Comparison of ENCODE assay signal across 13 cellular contexts in genomic region chr13:45297456-45298205, GRCh38. TPM values are rescaled to one million over a fixed set of nuclear protein-coding genes. Genes with fewer than 3 reads are reported as not detected.
A peak's percentile ranks its signal among the peaks of the same experiment; 100 is the strongest.
DNase-seq lines count a peak whose midpoint lies in the region; ATAC-seq, FAIRE-seq and TF ChIP-seq lines count a peak whose summit lies in the region.
"Had no signal": no experiment of that assay in that cellular context is flagged by ENCODE, and none has a peak within 500 bp of the region (broad histone marks: within the 10 kb centered on the region; RNA-seq: fewer than 3 reads in every experiment).

No MANE protein-coding gene starts in this region.

- in situ Hi-C loops in GM12878 (cut with MboI) (no loop called here), gastrocnemius medialis (cut with MboI; ENCODE audit: low sequenced_read_pairs in 4 of 4) (no loop called here)

- POLR2A ChIA-PET in GM12878 (lab: Charles Lee): interaction anchor here (0.6 kb wide), 1 partner anchor 56 kb away, joined by 3 read pairs; no protein-coding TSS in a partner anchor

- FAIRE-seq in GM12878 (lab: Jason Lieb, UNC): peak; percentile 56
- FAIRE-seq: urothelium cell line had no signal

- H3K4me1 ChIP-seq in GM12878 (ENCODE audit: control insufficient read depth, insufficient read depth, low read length): no peaks in the 10 kb centered on the region; the same call in 1 of the 2 replicates
- H3K4me1 ChIP-seq in gastrocnemius medialis: peaks cover 28 to 32% of the 10 kb centered on the region in 2 donors
- H3K4me1 ChIP-seq: adrenal gland, lower lobe of right lung had no signal

- H2AFZ ChIP-seq in GM12878 (ENCODE audit: control insufficient read depth, low read depth, low read length): no peak overlapping the region

- no peak overlapping the region for H3K9ac ChIP-seq in GM12878 (ENCODE audit: control insufficient read depth, insufficient read depth, low read length)

- RAD21 ChIA-PET in GM12878 (lab: Charles Lee; ENCODE audit: unreplicated experiment): interaction anchor here (0.6 to 2.3 kb wide), 5 partner anchors 11 to 251 kb away, joined by 3 to 8 read pairs (median 4); no protein-coding TSS in a partner anchor

- H3K9me3 ChIP-seq in GM12878 (replicated peaks; ENCODE audit: control insufficient read depth, insufficient read depth, low read length): no peaks in the 10 kb centered on the region
- H3K9me3 ChIP-seq in gastrocnemius medialis: no peaks in the 10 kb centered on the region
- H3K9me3 ChIP-seq: adrenal gland, lower lobe of right lung had no signal

- CTCF ChIA-PET in GM12878 (lab: Yijun Ruan, JAX): interaction anchor here (0.7 to 1.4 kb wide), 4 partner anchors 11 to 251 kb away, joined by 3 to 8 read pairs (median 4); no protein-coding TSS in a partner anchor

- SMC1A ChIA-PET in GM12878 (lab: Charles Lee; ENCODE audit: uncharacterized antibody, unreplicated experiment): interaction anchor here (1.0 to 1.8 kb wide), 4 partner anchors 11 to 250 kb away, joined by 3 to 9 read pairs (median 4); no protein-coding TSS in a partner anchor

- 87% methylated on average over 7 of the region's 7 CpGs for WGBS in GM12878 (ENCODE audit: insufficient coverage, insufficient replicate concordance, low lambda C conversion rate, missing lambda C conversion rate)

- BruUV-seq in GM12878 (replicated peaks; lab: Mats Ljungman, UMichigan): no TSS peak

- H3K27ac ChIP-seq in GM12878 (ENCODE audit: control insufficient read depth, insufficient read depth) (no peak overlapping the region), gastrocnemius medialis (peak overlapping the region; percentile 40 to 74 (median 70))
- H3K27ac ChIP-seq: adrenal gland, lower lobe of right lung had no signal

- TF ChIP-seq POLR2A in GM12878 (IDR thresholded peaks at IDR 0.05; ENCODE audit: low read depth, low read length) (no peak), gastrocnemius medialis (IDR thresholded peaks at IDR 0.05) (no peak)

- TF ChIP-seq CTCF in GM12878 (IDR thresholded peaks at IDR 0.05 in 2 of 3, conservative IDR thresholded peaks at IDR 0.05 in 1 of 3; ENCODE audit: control insufficient read depth in 2 of 3, extremely low read depth in 1 of 3, insufficient read depth in 1 of 3, low read depth in 3 of 3, low read length in 3 of 3): no peak
- no peak for TF ChIP-seq CTCF in gastrocnemius medialis (IDR thresholded peaks at IDR 0.05 in 4 of 5, conservative IDR thresholded peaks at IDR 0.05 in 1 of 5)

- ATAC-seq in GM18868 (IDR thresholded peaks at IDR 0.05; ENCODE audit: unreplicated experiment): peak; percentile 87
- peak; percentile 57 for ATAC-seq in HG03039 (IDR thresholded peaks at IDR 0.05; ENCODE audit: unreplicated experiment)
- peak; percentile 58 for ATAC-seq in GM12878
- peak; percentile 73 to 79 for ATAC-seq in gastrocnemius medialis
- ATAC-seq in GM19455 (IDR thresholded peaks at IDR 0.05; ENCODE audit: unreplicated experiment): no peak
- ATAC-seq: lower lobe of right lung had no signal

- H3K79me2 ChIP-seq in GM12878 (ENCODE audit: control insufficient read depth, insufficient read depth, low read length): no peaks in the 10 kb centered on the region

- no peak for TF ChIP-seq EP300 in GM12878 (IDR thresholded peaks at IDR 0.05; ENCODE audit: borderline replicate concordance in 1 of 2, control insufficient read depth in 1 of 2, low read depth in 2 of 2, low read length in 2 of 2)

- H3K4me3 ChIP-seq in GM12878 (no peak overlapping the region), gastrocnemius medialis (no peak overlapping the region)
- H3K4me3 ChIP-seq: adrenal gland, lower lobe of right lung had no signal

- DNase-seq in GM12878 (ENCODE audit: low read depth, low spot score): no peak
- peak in 1 of 2 donors; percentile 14 for DNase-seq in gastrocnemius medialis
- DNase-seq in effector CD8-positive, alpha-beta T cell (lab: John Stamatoyannopoulos, UW): no peak
- DNase-seq in NOMO-1 treated with dmso at 0.1 percent for 144 hours (lab: John Stamatoyannopoulos, UW; ENCODE audit: unreplicated experiment): no peak
- no peak for DNase-seq in iPS-NIHi7 (ENCODE audit: extremely low spot score)
- DNase-seq: adrenal gland, Calu3, IMR-90, lower lobe of right lung had no signal

- no peak overlapping the region for H3K4me2 ChIP-seq in GM12878 (ENCODE audit: control insufficient read depth, insufficient read depth)

- no peak for TF ChIP-seq RAD21 in GM12878 (IDR thresholded peaks at IDR 0.05; ENCODE audit: insufficient read depth, low read depth, low read length)

- H3K36me3 ChIP-seq in GM12878 (ENCODE audit: control insufficient read depth in 2 of 2, insufficient read depth in 2 of 2, low read length in 1 of 2) (no peaks in the 10 kb centered on the region), gastrocnemius medialis (no peaks in the 10 kb centered on the region)
- H3K36me3 ChIP-seq: adrenal gland, lower lobe of right lung had no signal

- intact Hi-C loops in GM12878 (cut with micrococcal nuclease; ENCODE audit: unreplicated experiment): no loop called here
- intact Hi-C loops in gastrocnemius medialis (cut with DNase I; ENCODE audit: low total_unique reads): no loop called here

- H3K27me3 ChIP-seq in GM12878 (replicated peaks in 1 of 2; ENCODE audit: control insufficient read depth in 2 of 2, insufficient read depth in 2 of 2, low read length in 1 of 2): no peaks in the 10 kb centered on the region
- peaks cover 0 to 6% (median 0%) of the 10 kb centered on the region in 3 donors for H3K27me3 ChIP-seq in gastrocnemius medialis
- H3K27me3 ChIP-seq: adrenal gland had no signal

- H4K20me1 ChIP-seq in GM12878 (ENCODE audit: control insufficient read depth, insufficient read depth): no peaks in the 10 kb centered on the region

TF ChIP-seq in GM12878, 131 proteins besides CTCF, POLR2A, EP300 and RAD21 (continues in another document):
- TF ChIP-seq SPI1 (IDR thresholded peaks at IDR 0.05; ENCODE audit: borderline replicate concordance, insufficient read depth, low read depth, low read length): peak; percentile 30; the same call in 1 of the 2 replicates
- TF ChIP-seq ZNF384 (IDR thresholded peaks at IDR 0.05; ENCODE audit: borderline replicate concordance, low read depth, low read length): peak; percentile 80
- TF ChIP-seq GABPA (IDR thresholded peaks at IDR 0.05; ENCODE audit: low read depth): no peak
- TF ChIP-seq PKNOX1 (IDR thresholded peaks at IDR 0.05): peak; percentile 96
- peak in 1 of 2 experiments; percentile 40; a peak in 2 of 4 replicates for TF ChIP-seq BHLHE40 (IDR thresholded peaks at IDR 0.05; ENCODE audit: borderline replicate concordance in 1 of 2, low read depth in 2 of 2, low read length in 1 of 2)
- TF ChIP-seq MXI1 (IDR thresholded peaks at IDR 0.05; ENCODE audit: low read depth, low read length): peak; percentile 54; the same call in 1 of the 2 replicates
- TF ChIP-seq, protein P1, sequence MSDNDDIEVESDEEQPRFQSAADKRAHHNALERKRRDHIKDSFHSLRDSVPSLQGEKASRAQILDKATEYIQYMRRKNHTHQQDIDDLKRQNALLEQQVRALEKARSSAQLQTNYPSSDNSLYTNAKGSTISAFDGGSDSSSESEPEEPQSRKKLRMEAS (IDR thresholded peaks at IDR 0.05; ENCODE audit: low read depth, low read length): 0 out of 2 replicates have a peak, but pooled peaks have one; percentile 29
- no peak for TF ChIP-seq TCF12 (IDR thresholded peaks at IDR 0.05; ENCODE audit: low read depth, low read length)
- peak; percentile 91 for TF ChIP-seq RFX5 (IDR thresholded peaks at IDR 0.05; ENCODE audit: low read depth, low read length)
- TF ChIP-seq, protein P2, sequence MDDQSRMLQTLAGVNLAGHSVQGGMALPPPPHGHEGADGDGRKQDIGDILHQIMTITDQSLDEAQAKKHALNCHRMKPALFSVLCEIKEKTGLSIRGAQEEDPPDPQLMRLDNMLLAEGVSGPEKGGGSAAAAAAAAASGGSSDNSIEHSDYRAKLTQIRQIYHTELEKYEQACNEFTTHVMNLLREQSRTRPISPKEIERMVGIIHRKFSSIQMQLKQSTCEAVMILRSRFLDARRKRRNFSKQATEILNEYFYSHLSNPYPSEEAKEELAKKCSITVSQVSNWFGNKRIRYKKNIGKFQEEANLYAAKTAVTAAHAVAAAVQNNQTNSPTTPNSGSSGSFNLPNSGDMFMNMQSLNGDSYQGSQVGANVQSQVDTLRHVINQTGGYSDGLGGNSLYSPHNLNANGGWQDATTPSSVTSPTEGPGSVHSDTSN (IDR thresholded peaks at IDR 0.05; ENCODE audit: insufficient replicate concordance, low read depth, low read length): peak; percentile 65
- TF ChIP-seq RBBP5 (conservative IDR thresholded peaks at IDR 0.05): no peak
- TF ChIP-seq RAD51 (IDR thresholded peaks at IDR 0.05): peak; percentile 70

RNA-seq across cellular contexts. Expression of gene TPT1, which starts 43.4 kb away (rescaled TPM):
- total RNA-seq in GM12878 (2013; cell fraction: nucleolus; rRNA removed): 320 TPM in 2 replicates
- total RNA-seq in GM12878 (2014; rRNA removed): 1,281 and 1,473 TPM in 2 replicates
- total RNA-seq in GM12878 (2014; rRNA removed; fragmentation: Illumina TruSeq; extraction: Trizol): 4,303 and 4,333 TPM in 2 replicates
- total RNA-seq in GM12878 (2021): 2,627 and 2,734 TPM in 2 replicates
- polyA plus RNA-seq in GM12878 (2011; ENCODE audit: low read depth): 5,474 TPM
- 4,809 and 7,603 TPM in 2 replicates for polyA plus RNA-seq in GM12878 (2011; rRNA removed)
- 1,726 and 1,821 TPM in 2 replicates for polyA plus RNA-seq in GM12878 (2011; cell fraction: cytosol; rRNA removed)
- 609 and 739 TPM in 2 replicates for polyA plus RNA-seq in GM12878 (2011; cell fraction: nucleus; rRNA removed)
- 5,531 and 6,124 TPM in 2 replicates for polyA plus RNA-seq in GM12878 (2012)
- 5,925 and 6,580 TPM in 2 replicates for polyA plus RNA-seq in GM12878 (2014; fragmentation: Illumina TruSeq; extraction: Trizol)
- polyA plus RNA-seq in GM12878 (2014; fragmentation: Nextera tagmentation; extraction: Ambion mirVana): 1,000 to 10,000 TPM; 1,130 to 2,045 TPM
- polyA plus RNA-seq in GM12878 (2014; rRNA removed): 3,217 and 4,056 TPM in 2 replicates
- polyA plus RNA-seq in GM12878 (2016; fragmentation: Nextera tagmentation; extraction: Ambion mirVana): 1,000 to 10,000 TPM; 1,038 to 1,104 TPM
- 908 and 1,248 TPM in 2 replicates for polyA minus RNA-seq in GM12878 (2011; rRNA and poly(A)+ RNA removed)
- 467 and 491 TPM in 2 replicates for polyA minus RNA-seq in GM12878 (2011; cell fraction: cytosol; rRNA and poly(A)+ RNA removed)
- polyA minus RNA-seq in GM12878 (2011; cell fraction: nucleus; rRNA and poly(A)+ RNA removed): 161 and 255 TPM in 2 replicates
- total RNA-seq in gastrocnemius medialis: 1,000 to 10,000 TPM; 4,595 to 7,577 (median 5,951) TPM
